ENCODE assay signal across 8 cellular contexts in genomic region chr12:51591020-51591901, GRCh38. TPM values are rescaled to one million over a fixed set of nuclear protein-coding genes. Genes with fewer than 3 reads are reported as not detected.
DNase-seq lines count a peak whose midpoint lies in the region; ATAC-seq and TF ChIP-seq lines count a peak whose summit lies in the region.

Gene SCN8A (plus strand): TSS chr12:51591233. CDS start chr12:51662818, 71,585 bp downstream.

- H3K79me2 ChIP-seq in ACC112 (ENCODE audit: control insufficient read depth, insufficient read depth, low read length, unreplicated experiment): peaks cover 22% of the 10 kb centered on the region

- peak; percentile 34 for DNase-seq in NCI-H1417 treated with DMSO at 0.1 percent for 48 hours (lab: John Stamatoyannopoulos, UW)
- DNase-seq in activated CD4-positive, alpha-beta T cell treated with anti-CD3 and anti-CD28 coated beads, Interleukin-2, amount 10 ng/mL, durations not matched to agents 7 days and 5 days: peak; percentile 47
- no peak for DNase-seq in lower lobe of right lung
- DNase-seq in stimulated activated CD8-positive, alpha-beta memory T cell treated with anti-CD3 and anti-CD28 coated beads, Interleukin-15, amount 100 ng/mL, for 48 hours (ENCODE audit: low read depth in 2 of 2): peak; percentile 16 to 18
- DNase-seq in epidermal melanocyte (ENCODE audit: insufficient read length, low spot score): no peak

- H3K4me1 ChIP-seq in ACC112 (ENCODE audit: control insufficient read depth, insufficient read depth, low read length, unreplicated experiment): peaks cover 11% of the 10 kb centered on the region
- H3K4me1 ChIP-seq in lower lobe of right lung: peaks cover 6% of the 10 kb centered on the region

- H3K4me3 ChIP-seq in ACC112 (ENCODE audit: low read depth, low read length) (peak within 1 kb of the TSS; percentile 76), lower lobe of right lung (peak within 1 kb of the TSS; percentile 58)

- H3K9me3 Mint-ChIP-seq in activated CD4-positive, alpha-beta T cell treated with anti-CD3 and anti-CD28 coated beads, Interleukin-2, amount 10 ng/mL, durations not matched to agents 7 days and 5 days: no peaks in the 10 kb centered on the region
- H3K9me3 Mint-ChIP-seq in dendritic cell treated with granulocyte-macrophage colony-stimulating factor and Interleukin-4, amounts not matched to agents 40 ng/mL and 50 ng/mL, for 4 days: no peaks in the 10 kb centered on the region

- peaks cover 13% of the 10 kb centered on the region for H3K4me1 Mint-ChIP-seq in activated CD4-positive, alpha-beta T cell treated with anti-CD3 and anti-CD28 coated beads, Interleukin-2, amount 10 ng/mL, durations not matched to agents 7 days and 5 days
- peaks cover 20% of the 10 kb centered on the region for H3K4me1 Mint-ChIP-seq in dendritic cell treated with granulocyte-macrophage colony-stimulating factor and Interleukin-4, amounts not matched to agents 40 ng/mL and 50 ng/mL, for 4 days (ENCODE audit: low read depth)

- no peaks in the 10 kb centered on the region for H3K27me3 ChIP-seq in ACC112 (ENCODE audit: insufficient read depth, low read length)
- peaks cover 47% of the 10 kb centered on the region for H3K27me3 ChIP-seq in lower lobe of right lung (ENCODE audit: low read depth)

- intact Hi-C loops in dendritic cell treated with granulocyte-macrophage colony-stimulating factor and Interleukin-4, amounts not matched to agents 40 ng/mL and 50 ng/mL, for 4 days (cut with micrococcal nuclease): no loop called here
- intact Hi-C loops in lower lobe of right lung (cut with DNase I): no loop called here

- no peaks in the 10 kb centered on the region for H3K36me3 Mint-ChIP-seq in activated CD4-positive, alpha-beta T cell treated with anti-CD3 and anti-CD28 coated beads, Interleukin-2, amount 10 ng/mL, durations not matched to agents 7 days and 5 days (ENCODE audit: low read depth)
- H3K36me3 Mint-ChIP-seq in dendritic cell treated with granulocyte-macrophage colony-stimulating factor and Interleukin-4, amounts not matched to agents 40 ng/mL and 50 ng/mL, for 4 days (ENCODE audit: low read depth): no peaks in the 10 kb centered on the region

- CTCF ChIA-PET in activated CD4-positive, alpha-beta T cell treated with anti-CD3 and anti-CD28 coated beads, Interleukin-2, amount 10 ng/mL, durations not matched to agents 7 days and 5 days (lab: Charles Lee): interaction anchor here (0.6 kb wide), 1 partner anchor 53 kb away, joined by 4 read pairs; no protein-coding TSS in a partner anchor

- H3K36me3 ChIP-seq in ACC112 (ENCODE audit: insufficient read depth, low read length) (no peaks in the 10 kb centered on the region), lower lobe of right lung (no peaks in the 10 kb centered on the region)

- peaks cover 68% of the 10 kb centered on the region for H3K27me3 Mint-ChIP-seq in activated CD4-positive, alpha-beta T cell treated with anti-CD3 and anti-CD28 coated beads, Interleukin-2, amount 10 ng/mL, durations not matched to agents 7 days and 5 days
- peaks cover 75% of the 10 kb centered on the region for H3K27me3 Mint-ChIP-seq in dendritic cell treated with granulocyte-macrophage colony-stimulating factor and Interleukin-4, amounts not matched to agents 40 ng/mL and 50 ng/mL, for 4 days

- POLR2A ChIA-PET in activated CD4-positive, alpha-beta T cell treated with anti-CD3 and anti-CD28 coated beads, Interleukin-2, amount 10 ng/mL, durations not matched to agents 7 days and 5 days (lab: Charles Lee): no interaction called here

- no peak for TF ChIP-seq CTCF in lower lobe of right lung (IDR thresholded peaks at IDR 0.05)

- H3K4me3 Mint-ChIP-seq in activated CD4-positive, alpha-beta T cell treated with anti-CD3 and anti-CD28 coated beads, Interleukin-2, amount 10 ng/mL, durations not matched to agents 7 days and 5 days: peak within 1 kb of the TSS; percentile 77
- H3K4me3 Mint-ChIP-seq in dendritic cell treated with granulocyte-macrophage colony-stimulating factor and Interleukin-4, amounts not matched to agents 40 ng/mL and 50 ng/mL, for 4 days: peak within 1 kb of the TSS; percentile 69

- 0 out of 2 replicates have a peak within 1 kb of the TSS, but pooled peaks have one; percentile 16 for H3K27ac ChIP-seq in ACC112 (ENCODE audit: low read depth, low read length)
- no peak within 1 kb of the TSS for H3K27ac ChIP-seq in lower lobe of right lung

- peak within 1 kb of the TSS; percentile 23 for H3K27ac Mint-ChIP-seq in activated CD4-positive, alpha-beta T cell treated with anti-CD3 and anti-CD28 coated beads, Interleukin-2, amount 10 ng/mL, durations not matched to agents 7 days and 5 days
- no peak within 1 kb of the TSS for H3K27ac Mint-ChIP-seq in dendritic cell treated with granulocyte-macrophage colony-stimulating factor and Interleukin-4, amounts not matched to agents 40 ng/mL and 50 ng/mL, for 4 days

- peak within 1 kb of the TSS; percentile 74 for H2AFZ ChIP-seq in ACC112 (ENCODE audit: low read length, unreplicated experiment)

- H3K9me3 ChIP-seq in lower lobe of right lung: no peaks in the 10 kb centered on the region

- ATAC-seq in GM18868 (IDR thresholded peaks at IDR 0.05; ENCODE audit: unreplicated experiment): peak; percentile 43
- peak; percentile 37 to 40 for ATAC-seq in lower lobe of right lung

RNA-seq across cellular contexts. Expression of gene SCN8A, which starts in this region (rescaled TPM):
- total RNA-seq in activated CD4-positive, alpha-beta T cell treated with anti-CD3 and anti-CD28 coated beads, Interleukin-2, amount 10 ng/mL, durations not matched to agents 7 days and 5 days: under 1 TPM; 0.52 to 0.67 TPM
- 0.53 TPM for total RNA-seq in lower lobe of right lung

Comparison
In these comparisons a context has a peak if more than half of its experiments do, and no peak if none do; other contexts are left out.
1. Peak in DNase-seq in activated CD4-positive, alpha-beta T cell treated with anti-CD3 and anti-CD28 coated beads, Interleukin-2, amount 10 ng/mL, durations not matched to agents 7 days and 5 days; RNA of the gene not detected or under 1 TPM.
2. Peak in ATAC-seq and H3K4me3 ChIP-seq in lower lobe of right lung; RNA of the gene not detected or under 1 TPM.
3. DNase-seq: peak in NCI-H1417 treated with DMSO at 0.1 percent for 48 hours (single experiment) and stimulated activated CD8-positive, alpha-beta memory T cell treated with anti-CD3 and anti-CD28 coated beads, Interleukin-15, amount 100 ng/mL, for 48 hours (2 of 2); none in lower lobe of right lung (single experiment) and epidermal melanocyte (single experiment).